8 cellular contexts compared by ENCODE assay signal in genomic region chr16:84617068-84617630, GRCh38. TPM values are rescaled to one million over a fixed set of nuclear protein-coding genes. Genes with fewer than 3 reads are reported as not detected.
DNase-seq lines count a peak whose midpoint lies in the region; ATAC-seq and TF ChIP-seq lines count a peak whose summit lies in the region.

No MANE protein-coding gene starts in this region.

- DNase-seq in BE2C (no peak), fibroblast of pulmonary artery (ENCODE audit: low read depth) (no peak), retina (no peak), AG08396 (ENCODE audit: low spot score) (no peak)
- peak; percentile 55 for DNase-seq in activated CD8-positive, alpha-beta memory T cell treated with anti-CD3 and anti-CD28 coated beads, Interleukin-2, amount 50 U/mL, for 4 hours

- TF ChIP-seq CTCF in BE2C (IDR thresholded peaks at IDR 0.05; ENCODE audit: low read depth, low read length) (no peak), fibroblast of pulmonary artery (IDR thresholded peaks at IDR 0.05; ENCODE audit: low read length, missing control alignments) (no peak), parathyroid adenoma (IDR thresholded peaks at IDR 0.05) (no peak)

- H3K36me3 ChIP-seq in BE2C (no peaks in the 10 kb centered on the region), parathyroid adenoma (ENCODE audit: control insufficient read depth, insufficient read depth, low read length) (no peaks in the 10 kb centered on the region)

- ATAC-seq in GM19328 (IDR thresholded peaks at IDR 0.05; ENCODE audit: unreplicated experiment): peak; percentile 25
- peak; percentile 24 for ATAC-seq in HG03521 (IDR thresholded peaks at IDR 0.05; ENCODE audit: unreplicated experiment)

- H3K79me2 ChIP-seq in parathyroid adenoma: no peaks in the 10 kb centered on the region

- H3K27me3 ChIP-seq in BE2C (peaks cover 14% of the 10 kb centered on the region), parathyroid adenoma (ENCODE audit: control insufficient read depth, insufficient read depth, low read length) (no peaks in the 10 kb centered on the region)

- H3K27ac ChIP-seq in parathyroid adenoma: peak overlapping the region; percentile 16

- H3K4me1 ChIP-seq in BE2C (peaks cover 3% of the 10 kb centered on the region; the same call in 1 of the 2 replicates), parathyroid adenoma (no peaks in the 10 kb centered on the region)

- no peak overlapping the region for H3K9ac ChIP-seq in parathyroid adenoma

- peak overlapping the region; percentile 96 for H3K4me2 ChIP-seq in parathyroid adenoma (ENCODE audit: low read length)

- H2AFZ ChIP-seq in parathyroid adenoma: peak overlapping the region; percentile 75

- no peaks in the 10 kb centered on the region for H3K9me3 ChIP-seq in BE2C
- H3K9me3 ChIP-seq in parathyroid adenoma (ENCODE audit: control insufficient read depth, low read length): no peaks in the 10 kb centered on the region

- H3K4me3 ChIP-seq in BE2C (ENCODE audit: low read depth, low read length) (peak overlapping the region; percentile 60), fibroblast of pulmonary artery (replicated peaks; ENCODE audit: low read depth, low read length) (peak overlapping the region; percentile 75), parathyroid adenoma (ENCODE audit: low read depth, low read length) (peak overlapping the region; percentile 77)

RNA-seq across cellular contexts. Expression of gene COTL1, which starts 0.7 kb away (rescaled TPM):
- polyA plus RNA-seq in BE2C (2012; ENCODE audit: insufficient read depth, insufficient read length, low read depth): 21.2 TPM

RNA-seq across cellular contexts. Expression of gene KLHL36, which starts 31.2 kb away (rescaled TPM):
- 11.8 TPM for polyA plus RNA-seq in BE2C (2012; ENCODE audit: insufficient read depth, insufficient read length, low read depth)
